Comparison of ENCODE assay signal across 11 cellular contexts in genomic region chrX:44400588-44400987, GRCh38. TPM values are rescaled to one million over a fixed set of nuclear protein-coding genes. Genes with fewer than 3 reads are reported as not detected.
DNase-seq lines count a peak whose midpoint lies in the region; TF ChIP-seq lines count a peak whose summit lies in the region.
"Had no signal": no experiment of that assay in that cellular context is flagged by ENCODE, and none has a peak within 500 bp of the region (broad histone marks: within the 10 kb centered on the region; RNA-seq: fewer than 3 reads in every experiment).

No MANE protein-coding gene starts in this region.

- WGBS in endodermal cell (ENCODE audit: insufficient coverage in 1 of 2, insufficient read length in 1 of 2), 2 experiments, result 88% methylated on average over 4 of the region's 4 CpGs; no CpG with 5 or more reads in 1 of the 2 experiments

- no peak for TF ChIP-seq CTCF in cardiac fibroblast (IDR thresholded peaks at IDR 0.05; ENCODE audit: low read depth, low read length)
- TF ChIP-seq CTCF in endodermal cell (conservative IDR thresholded peaks at IDR 0.05), result no peak
- TF ChIP-seq CTCF in ascending aorta (IDR thresholded peaks at IDR 0.05), result no peak

- no peaks in the 10 kb centered on the region for H3K4me1 Mint-ChIP-seq in endodermal cell

- no peak overlapping the region for H3K4me3 Mint-ChIP-seq in endodermal cell

- no peak overlapping the region for H3K9ac ChIP-seq in endodermal cell (ENCODE audit: extremely low read depth, low read length, poor library complexity, severe bottlenecking)

- peak; percentile 61 for DNase-seq in COLO829 (ENCODE audit: low spot score)
- peak; percentile 31 for DNase-seq in LoVo (ENCODE audit: low spot score)
- DNase-seq in cardiac fibroblast (ENCODE audit: low read depth in 2 of 2), result peak; percentile 85 to 88
- peak; percentile 96 for DNase-seq in renal cortical epithelial cell (ENCODE audit: low read depth)
- DNase-seq in SKM-1 (lab: John Stamatoyannopoulos, UW; ENCODE audit: unreplicated experiment), result no peak
- no peak for DNase-seq in posterior vena cava (ENCODE audit: low spot score)
- DNase-seq in endodermal cell, result no peak
- DNase-seq in ascending aorta (ENCODE audit: low spot score in 2 of 2), result no peak
- DNase-seq: NCI-H345 had no signal

- H3K4me3 ChIP-seq in cardiac fibroblast (replicated peaks in 1 of 2; ENCODE audit: low read depth in 2 of 2, low read length in 2 of 2) (no peak overlapping the region), endodermal cell (ENCODE audit: low read length) (no peak overlapping the region), ascending aorta (no peak overlapping the region)
- H3K4me3 ChIP-seq: tibial nerve had no signal

- peaks cover 42% of the 10 kb centered on the region for H3K9me3 Mint-ChIP-seq in endodermal cell

- intact Hi-C loops in posterior vena cava (cut with DNase I) (no loop called here), ascending aorta (cut with DNase I) (no loop called here)

- H3K36me3 Mint-ChIP-seq in endodermal cell (ENCODE audit: low read depth), result no peaks in the 10 kb centered on the region

- no peaks in the 10 kb centered on the region for H3K27me3 Mint-ChIP-seq in endodermal cell (ENCODE audit: insufficient read depth)

- no peak overlapping the region for H3K27ac ChIP-seq in endodermal cell (ENCODE audit: low read depth, low read length)
- no peak overlapping the region for H3K27ac ChIP-seq in ascending aorta
- H3K27ac ChIP-seq: neutrophil had no signal

- H3K4me1 ChIP-seq in endodermal cell (ENCODE audit: control insufficient read depth, insufficient read depth, low read length) (no peaks in the 10 kb centered on the region), ascending aorta (no peaks in the 10 kb centered on the region)
- H3K4me1 ChIP-seq: tibial nerve had no signal

- H3K27me3 ChIP-seq in endodermal cell (ENCODE audit: control insufficient read depth, insufficient read depth, low read length, poor library complexity, severe bottlenecking), result no peaks in the 10 kb centered on the region
- H3K27me3 ChIP-seq in ascending aorta, result no peaks in the 10 kb centered on the region
- H3K27me3 ChIP-seq: neutrophil, tibial nerve had no signal

- H3K36me3 ChIP-seq in endodermal cell (ENCODE audit: control insufficient read depth, insufficient read depth, low read length) (no peaks in the 10 kb centered on the region), ascending aorta (no peaks in the 10 kb centered on the region)
- H3K36me3 ChIP-seq: neutrophil, tibial nerve had no signal

- no peak overlapping the region for H3K27ac Mint-ChIP-seq in endodermal cell

- H3K9me3 ChIP-seq in endodermal cell (ENCODE audit: control insufficient read depth, low read length) (no peaks in the 10 kb centered on the region), ascending aorta (no peaks in the 10 kb centered on the region)
- H3K9me3 ChIP-seq: neutrophil had no signal

RNA-seq across cellular contexts. Expression of gene EFHC2, which starts 57.1 kb away (rescaled TPM):
- total RNA-seq in renal cortical epithelial cell (0.17 and 3.2 TPM in 2 replicates), posterior vena cava (1 to 10 TPM; 1.4 to 3.0 TPM), endodermal cell (1 to 10 TPM; 1.3 to 2.2 TPM), ascending aorta (not detected)
- polyA plus RNA-seq in endodermal cell (2013, experiment 1 of 2), result 0.50 TPM
- 0.50 TPM for polyA plus RNA-seq in endodermal cell (2013, experiment 2 of 2)

Comparison
In these comparisons a context has a peak if more than half of its experiments do, and no peak if none do; other contexts are left out.
1. DNase-seq: peak in COLO829 (single experiment), LoVo (single experiment), cardiac fibroblast (2 of 2) and renal cortical epithelial cell (single experiment); none in SKM-1 (single experiment), posterior vena cava (single experiment), endodermal cell (single experiment) and ascending aorta (0 of 2).